ENCODE assay signal across 1 cellular context in the genomic region with DNA sequence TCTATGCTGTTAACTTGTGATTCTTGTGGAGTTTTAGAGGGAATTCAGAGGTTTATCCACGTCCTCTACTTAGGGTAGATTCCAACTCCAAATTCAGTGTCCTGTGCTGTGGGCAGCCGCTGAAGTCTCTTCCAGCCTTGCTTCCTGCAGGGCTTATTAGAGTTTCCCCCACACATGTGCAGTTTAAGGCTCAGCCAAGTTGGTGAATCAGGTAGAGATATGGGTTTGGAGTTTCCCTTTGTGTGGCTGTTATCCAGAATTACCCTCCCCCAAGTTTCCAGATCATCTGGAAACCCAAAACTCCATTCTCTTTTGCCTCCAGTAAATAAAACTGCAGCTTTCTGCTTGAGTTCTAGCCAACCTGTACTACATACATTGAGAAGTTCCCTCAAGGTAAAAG.
TF ChIP-seq lines count a peak whose summit lies in the region.

No MANE protein-coding gene starts in this region.

TF ChIP-seq in H1, 55 proteins besides CTCF, POLR2A, EP300 and RAD21 (continued from another document):
- TF ChIP-seq RBBP5 (IDR thresholded peaks at IDR 0.05; ENCODE audit: borderline replicate concordance, low read depth, low read length), result no peak
- TF ChIP-seq, protein P1, sequence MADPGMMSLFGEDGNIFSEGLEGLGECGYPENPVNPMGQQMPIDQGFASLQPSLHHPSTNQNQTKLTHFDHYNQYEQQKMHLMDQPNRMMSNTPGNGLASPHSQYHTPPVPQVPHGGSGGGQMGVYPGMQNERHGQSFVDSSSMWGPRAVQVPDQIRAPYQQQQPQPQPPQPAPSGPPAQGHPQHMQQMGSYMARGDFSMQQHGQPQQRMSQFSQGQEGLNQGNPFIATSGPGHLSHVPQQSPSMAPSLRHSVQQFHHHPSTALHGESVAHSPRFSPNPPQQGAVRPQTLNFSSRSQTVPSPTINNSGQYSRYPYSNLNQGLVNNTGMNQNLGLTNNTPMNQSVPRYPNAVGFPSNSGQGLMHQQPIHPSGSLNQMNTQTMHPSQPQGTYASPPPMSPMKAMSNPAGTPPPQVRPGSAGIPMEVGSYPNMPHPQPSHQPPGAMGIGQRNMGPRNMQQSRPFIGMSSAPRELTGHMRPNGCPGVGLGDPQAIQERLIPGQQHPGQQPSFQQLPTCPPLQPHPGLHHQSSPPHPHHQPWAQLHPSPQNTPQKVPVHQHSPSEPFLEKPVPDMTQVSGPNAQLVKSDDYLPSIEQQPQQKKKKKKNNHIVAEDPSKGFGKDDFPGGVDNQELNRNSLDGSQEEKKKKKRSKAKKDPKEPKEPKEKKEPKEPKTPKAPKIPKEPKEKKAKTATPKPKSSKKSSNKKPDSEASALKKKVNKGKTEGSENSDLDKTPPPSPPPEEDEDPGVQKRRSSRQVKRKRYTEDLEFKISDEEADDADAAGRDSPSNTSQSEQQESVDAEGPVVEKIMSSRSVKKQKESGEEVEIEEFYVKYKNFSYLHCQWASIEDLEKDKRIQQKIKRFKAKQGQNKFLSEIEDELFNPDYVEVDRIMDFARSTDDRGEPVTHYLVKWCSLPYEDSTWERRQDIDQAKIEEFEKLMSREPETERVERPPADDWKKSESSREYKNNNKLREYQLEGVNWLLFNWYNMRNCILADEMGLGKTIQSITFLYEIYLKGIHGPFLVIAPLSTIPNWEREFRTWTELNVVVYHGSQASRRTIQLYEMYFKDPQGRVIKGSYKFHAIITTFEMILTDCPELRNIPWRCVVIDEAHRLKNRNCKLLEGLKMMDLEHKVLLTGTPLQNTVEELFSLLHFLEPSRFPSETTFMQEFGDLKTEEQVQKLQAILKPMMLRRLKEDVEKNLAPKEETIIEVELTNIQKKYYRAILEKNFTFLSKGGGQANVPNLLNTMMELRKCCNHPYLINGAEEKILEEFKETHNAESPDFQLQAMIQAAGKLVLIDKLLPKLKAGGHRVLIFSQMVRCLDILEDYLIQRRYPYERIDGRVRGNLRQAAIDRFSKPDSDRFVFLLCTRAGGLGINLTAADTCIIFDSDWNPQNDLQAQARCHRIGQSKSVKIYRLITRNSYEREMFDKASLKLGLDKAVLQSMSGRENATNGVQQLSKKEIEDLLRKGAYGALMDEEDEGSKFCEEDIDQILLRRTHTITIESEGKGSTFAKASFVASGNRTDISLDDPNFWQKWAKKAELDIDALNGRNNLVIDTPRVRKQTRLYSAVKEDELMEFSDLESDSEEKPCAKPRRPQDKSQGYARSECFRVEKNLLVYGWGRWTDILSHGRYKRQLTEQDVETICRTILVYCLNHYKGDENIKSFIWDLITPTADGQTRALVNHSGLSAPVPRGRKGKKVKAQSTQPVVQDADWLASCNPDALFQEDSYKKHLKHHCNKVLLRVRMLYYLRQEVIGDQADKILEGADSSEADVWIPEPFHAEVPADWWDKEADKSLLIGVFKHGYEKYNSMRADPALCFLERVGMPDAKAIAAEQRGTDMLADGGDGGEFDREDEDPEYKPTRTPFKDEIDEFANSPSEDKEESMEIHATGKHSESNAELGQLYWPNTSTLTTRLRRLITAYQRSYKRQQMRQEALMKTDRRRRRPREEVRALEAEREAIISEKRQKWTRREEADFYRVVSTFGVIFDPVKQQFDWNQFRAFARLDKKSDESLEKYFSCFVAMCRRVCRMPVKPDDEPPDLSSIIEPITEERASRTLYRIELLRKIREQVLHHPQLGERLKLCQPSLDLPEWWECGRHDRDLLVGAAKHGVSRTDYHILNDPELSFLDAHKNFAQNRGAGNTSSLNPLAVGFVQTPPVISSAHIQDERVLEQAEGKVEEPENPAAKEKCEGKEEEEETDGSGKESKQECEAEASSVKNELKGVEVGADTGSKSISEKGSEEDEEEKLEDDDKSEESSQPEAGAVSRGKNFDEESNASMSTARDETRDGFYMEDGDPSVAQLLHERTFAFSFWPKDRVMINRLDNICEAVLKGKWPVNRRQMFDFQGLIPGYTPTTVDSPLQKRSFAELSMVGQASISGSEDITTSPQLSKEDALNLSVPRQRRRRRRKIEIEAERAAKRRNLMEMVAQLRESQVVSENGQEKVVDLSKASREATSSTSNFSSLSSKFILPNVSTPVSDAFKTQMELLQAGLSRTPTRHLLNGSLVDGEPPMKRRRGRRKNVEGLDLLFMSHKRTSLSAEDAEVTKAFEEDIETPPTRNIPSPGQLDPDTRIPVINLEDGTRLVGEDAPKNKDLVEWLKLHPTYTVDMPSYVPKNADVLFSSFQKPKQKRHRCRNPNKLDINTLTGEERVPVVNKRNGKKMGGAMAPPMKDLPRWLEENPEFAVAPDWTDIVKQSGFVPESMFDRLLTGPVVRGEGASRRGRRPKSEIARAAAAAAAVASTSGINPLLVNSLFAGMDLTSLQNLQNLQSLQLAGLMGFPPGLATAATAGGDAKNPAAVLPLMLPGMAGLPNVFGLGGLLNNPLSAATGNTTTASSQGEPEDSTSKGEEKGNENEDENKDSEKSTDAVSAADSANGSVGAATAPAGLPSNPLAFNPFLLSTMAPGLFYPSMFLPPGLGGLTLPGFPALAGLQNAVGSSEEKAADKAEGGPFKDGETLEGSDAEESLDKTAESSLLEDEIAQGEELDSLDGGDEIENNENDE (IDR thresholded peaks at IDR 0.05; ENCODE audit: insufficient replicate concordance, low read length), result no peak
- TF ChIP-seq KDM5A (IDR thresholded peaks at IDR 0.05; ENCODE audit: low read length), result no peak
- TF ChIP-seq CEBPB (IDR thresholded peaks at IDR 0.05; ENCODE audit: low read depth, low read length), result no peak
- no peak for TF ChIP-seq GTF2F1 (IDR thresholded peaks at IDR 0.05; ENCODE audit: borderline replicate concordance, low read depth, low read length)
